8 cellular contexts compared by ENCODE assay signal in the genomic region with DNA sequence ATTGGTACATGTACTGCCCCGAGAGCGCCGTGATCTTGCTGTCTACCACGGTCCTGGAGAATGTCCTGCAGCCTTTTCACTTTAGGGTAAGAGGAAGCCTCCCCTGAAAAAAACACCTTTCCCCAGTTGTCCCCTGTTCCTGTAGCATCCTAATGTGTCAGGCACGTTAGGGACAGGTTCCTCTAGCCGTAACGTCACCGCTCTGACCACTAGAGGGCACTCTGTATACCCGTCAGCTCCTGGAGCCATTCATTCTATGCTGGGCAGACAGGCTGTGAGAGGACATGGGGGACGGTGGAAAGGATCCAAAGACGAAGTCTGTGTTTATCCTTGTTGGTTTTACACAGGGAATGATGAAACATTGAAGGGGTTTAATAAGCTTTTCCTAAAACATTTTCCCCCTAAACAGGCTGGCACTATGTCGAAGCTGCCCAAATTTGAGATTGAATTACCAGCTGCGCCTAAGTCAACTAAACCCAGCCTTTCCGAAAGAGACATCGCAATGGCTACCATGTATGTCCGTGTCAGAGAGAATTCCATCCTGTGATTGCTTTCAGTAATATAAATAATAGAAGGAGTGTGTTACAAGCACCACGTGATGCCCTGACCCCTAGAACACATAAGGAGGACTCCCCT. TPM values are rescaled to one million over a fixed set of nuclear protein-coding genes. Genes with fewer than 3 reads are reported as not detected.
DNase-seq lines count a peak whose midpoint lies in the region; FAIRE-seq and TF ChIP-seq lines count a peak whose summit lies in the region.

No MANE protein-coding gene starts in this region.

- no peak overlapping the region for H3K56ac ChIP-seq in H9 (ENCODE audit: insufficient read length, low read depth, low read length)

- H3K79me2 ChIP-seq in H9 (ENCODE audit: insufficient read depth, low read length), result no peaks in the 10 kb centered on the region

- intact Hi-C loops in head of caudate nucleus (cut with DNase I) (loop anchor here (5.0 kb wide), 1 partner anchor 71 kb away; the partner anchor contains the start of gene NPC1), posterior vena cava (cut with DNase I) (no loop called here), uterus (cut with DNase I; ENCODE audit: low total_unique reads) (loop anchor here (5.0 kb wide), 1 partner anchor 66 kb away; no protein-coding TSS in a partner anchor)

- FAIRE-seq in G401.6 (lab: Jason Lieb, UNC), result peak; percentile 67

- H2AK5ac ChIP-seq in H9 (ENCODE audit: insufficient read length, low read length), result no peak overlapping the region

- H2BK12ac ChIP-seq in H9 (ENCODE audit: insufficient read length, low read depth, low read length), result no peak overlapping the region

- no peaks in the 10 kb centered on the region for H3K27me3 ChIP-seq in H9 (ENCODE audit: insufficient read depth, low read length)
- H3K27me3 ChIP-seq in uterus, result no peaks in the 10 kb centered on the region

- no peaks in the 10 kb centered on the region for H3K36me3 ChIP-seq in uterus

- no peak overlapping the region for H3K23ac ChIP-seq in H9 (ENCODE audit: insufficient read length, low read depth, low read length)

- H3K9me3 ChIP-seq in H9 (ENCODE audit: control insufficient read depth, low read depth, low read length) (no peaks in the 10 kb centered on the region), uterus (no peaks in the 10 kb centered on the region)

- H3K18ac ChIP-seq in H9 (ENCODE audit: insufficient read length, low read depth, low read length), result no peak overlapping the region

- H3K79me1 ChIP-seq in H9 (ENCODE audit: insufficient read depth, low read depth, low read length, poor library complexity, severe bottlenecking), result no peaks in the 10 kb centered on the region

- no peak overlapping the region for H4K5ac ChIP-seq in H9 (ENCODE audit: insufficient read length, low read depth, low read length)

- H3K23me2 ChIP-seq in H9 (ENCODE audit: insufficient read length, low read depth, low read length, poor library complexity, severe bottlenecking), result no peaks in the 10 kb centered on the region

- H3K14ac ChIP-seq in H9 (ENCODE audit: insufficient read depth, low read length), result no peak overlapping the region

- H4K20me1 ChIP-seq in H9 (ENCODE audit: control insufficient read depth, insufficient read depth, insufficient read length), result no peaks in the 10 kb centered on the region

- no peak overlapping the region for H3K4ac ChIP-seq in H9 (ENCODE audit: low read depth, low read length)

- no peak overlapping the region for H2BK120ac ChIP-seq in H9 (ENCODE audit: low read depth, low read length, poor library complexity, severe bottlenecking)

- H3K9ac ChIP-seq in H9 (ENCODE audit: extremely low read depth, insufficient read length, low read length), result no peak overlapping the region

- H3K27ac Mint-ChIP-seq in H9, result peak overlapping the region in 1 of 3 experiments; percentile 40; a peak in 2 of 7 replicates
- H3K27ac Mint-ChIP-seq in activated naive CD4-positive, alpha-beta T cell treated with anti-CD3 and anti-CD28 coated beads, Interleukin-2, amount 50 U/mL, for 24 hours, result peak overlapping the region; percentile 6

- DNase-seq in H9 (peak; percentile 88), MV-4-11 (lab: John Stamatoyannopoulos, UW) (peak; percentile 67), SKM-1 (lab: John Stamatoyannopoulos, UW; ENCODE audit: unreplicated experiment) (peak; percentile 35), head of caudate nucleus (peak; percentile 54 to 93 (median 84)), posterior vena cava (ENCODE audit: low spot score) (peak; percentile 89), uterus (peak; percentile 63 to 76)

- H3T11ph ChIP-seq in H9 (ENCODE audit: low read length), result no peak overlapping the region

- H3K9me3 Mint-ChIP-seq in H9, result no peaks in the 10 kb centered on the region
- no peaks in the 10 kb centered on the region for H3K9me3 Mint-ChIP-seq in activated naive CD4-positive, alpha-beta T cell treated with anti-CD3 and anti-CD28 coated beads, Interleukin-2, amount 50 U/mL, for 24 hours

- H2BK15ac ChIP-seq in H9 (ENCODE audit: low read depth, low read length), result no peak overlapping the region

- H3K4me3 Mint-ChIP-seq in H9, result no peak overlapping the region; a peak in 1 of 5 replicates
- H3K4me3 Mint-ChIP-seq in activated naive CD4-positive, alpha-beta T cell treated with anti-CD3 and anti-CD28 coated beads, Interleukin-2, amount 50 U/mL, for 24 hours, result no peak overlapping the region

- no peaks in the 10 kb centered on the region for H3K27me3 Mint-ChIP-seq in H9 (ENCODE audit: low read depth)
- H3K27me3 Mint-ChIP-seq in activated naive CD4-positive, alpha-beta T cell treated with anti-CD3 and anti-CD28 coated beads, Interleukin-2, amount 50 U/mL, for 24 hours, result no peaks in the 10 kb centered on the region

- H2AFZ ChIP-seq in H9 (ENCODE audit: low read length), result no peak overlapping the region

- WGBS in H9 (ENCODE audit: extremely low coverage, insufficient read length, low lambda C conversion rate), result no CpG with 5 or more reads among the region's 17 CpGs

- no peak overlapping the region for H2BK20ac ChIP-seq in H9 (ENCODE audit: low read depth, low read length, poor library complexity, severe bottlenecking)

- no peak for TF ChIP-seq POLR2A in uterus (IDR thresholded peaks at IDR 0.05)

- H3K27ac ChIP-seq in H9 (ENCODE audit: insufficient read length, low read depth, low read length), result no peak overlapping the region
- H3K27ac ChIP-seq in uterus, result no peak overlapping the region

- peak; percentile 95 for TF ChIP-seq CTCF in H9 (conservative IDR thresholded peaks at IDR 0.05)
- peak; percentile 75 to 82 (median 78) for TF ChIP-seq CTCF in uterus (IDR thresholded peaks at IDR 0.05)

- no peak overlapping the region for H4K8ac ChIP-seq in H9 (replicated peaks; ENCODE audit: insufficient read length, low read depth, low read length)

- H2BK5ac ChIP-seq in H9 (ENCODE audit: insufficient read length, low read length), result no peak overlapping the region

- H3K36me3 Mint-ChIP-seq in H9 (ENCODE audit: insufficient read depth in 1 of 3, low read depth in 3 of 3), result peaks cover 10 to 55% (median 36%) of the 10 kb centered on the region in 3 experiments; a peak in 6 of 7 replicates
- peaks cover 9% of the 10 kb centered on the region for H3K36me3 Mint-ChIP-seq in activated naive CD4-positive, alpha-beta T cell treated with anti-CD3 and anti-CD28 coated beads, Interleukin-2, amount 50 U/mL, for 24 hours

- H3K4me3 ChIP-seq in uterus, result no peak overlapping the region

- peaks cover 3 to 5% of the 10 kb centered on the region in 2 experiments; a peak in 1 of 4 replicates for H3K4me1 Mint-ChIP-seq in H9
- peaks cover 24% of the 10 kb centered on the region for H3K4me1 Mint-ChIP-seq in activated naive CD4-positive, alpha-beta T cell treated with anti-CD3 and anti-CD28 coated beads, Interleukin-2, amount 50 U/mL, for 24 hours

- no peak overlapping the region for H4K91ac ChIP-seq in H9 (ENCODE audit: insufficient read length, low read depth, low read length)

- H3K4me1 ChIP-seq in H9 (ENCODE audit: insufficient read depth, low read length) (no peaks in the 10 kb centered on the region), uterus (no peaks in the 10 kb centered on the region)

- no peak overlapping the region for H3K4me2 ChIP-seq in H9 (ENCODE audit: insufficient read depth, insufficient read length, low read length)

RNA-seq across cellular contexts. Expression of gene RMC1, which starts 12.7 kb away (rescaled TPM):
- total RNA-seq in H9 (2021), result 20.9 and 21.3 TPM in 2 replicates
- 10 to 100 TPM; 20.5 to 28.8 TPM for total RNA-seq in posterior vena cava
- total RNA-seq in uterus, result 10 to 100 TPM; 12.9 to 56.4 (median 27.8) TPM

Comparison
In these comparisons a context has a peak if more than half of its experiments do, and no peak if none do; other contexts are left out.
1. DNase-seq: peak in every context shown above with its lines; median percentile 89 in posterior vena cava; 88 in H9; 84 in head of caudate nucleus; 70 in uterus; 67 in MV-4-11; 35 in SKM-1.
2. intact Hi-C loops: an anchor here in head of caudate nucleus (5.0 kb wide) and uterus (5.0 kb wide); none called in posterior vena cava.